8 cellular contexts compared by ENCODE assay signal in the genomic region with DNA sequence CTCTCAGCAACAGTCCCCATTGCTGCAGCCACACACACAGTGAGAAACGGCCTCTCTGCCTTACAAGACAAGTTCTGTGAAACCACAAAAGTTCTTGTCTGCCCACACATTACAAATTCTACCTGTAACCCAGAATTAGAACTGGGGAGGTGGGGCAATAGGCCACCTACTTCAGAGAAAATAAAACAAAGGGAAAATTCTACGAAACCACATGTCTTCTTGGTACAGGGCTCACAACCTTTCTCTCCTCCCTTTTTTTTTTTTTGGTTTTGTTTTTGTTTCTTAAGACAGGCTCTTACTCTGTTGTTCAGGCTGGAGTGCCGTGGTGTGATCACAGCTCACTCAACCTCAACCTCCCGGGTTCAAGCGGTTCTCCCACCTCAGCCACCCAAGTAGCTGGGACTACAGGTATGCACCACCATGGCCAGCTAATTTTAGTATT. TPM values are rescaled to one million over a fixed set of nuclear protein-coding genes. Genes with fewer than 3 reads are reported as not detected.
DNase-seq lines count a peak whose midpoint lies in the region; ATAC-seq, FAIRE-seq and TF ChIP-seq lines count a peak whose summit lies in the region.

No MANE protein-coding gene starts in this region.

- no peaks in the 10 kb centered on the region for H3K36me3 Mint-ChIP-seq in natural killer cell

- peaks cover 9 to 10% of the 10 kb centered on the region in 2 donors for H3K27me3 Mint-ChIP-seq in natural killer cell (ENCODE audit: low read depth in 2 of 2)

- H3K4me1 Mint-ChIP-seq in natural killer cell = peaks cover 19 to 21% of the 10 kb centered on the region in 2 donors

- DNase-seq in activated CD4-positive, alpha-beta T cell treated with anti-CD3 and anti-CD28 coated beads for 1 hour = peak; percentile 29
- DNase-seq in natural killer cell (no peak), anterior cingulate cortex (lab: John Stamatoyannopoulos, UW) (no peak), frontal cortex (ENCODE audit: low spot score in 2 of 2) (no peak), hippocampal formation (lab: John Stamatoyannopoulos, UW) (no peak), Right ventricle myocardium superior (no peak)

- TF ChIP-seq CTCF in natural killer cell (IDR thresholded peaks at IDR 0.05) = no peak

- peak overlapping the region; percentile 22 for H3K4me3 Mint-ChIP-seq in natural killer cell

- FAIRE-seq in frontal cortex (lab: Jason Lieb, UNC) = no peak

- peak overlapping the region; percentile 20 to 24 for H3K27ac Mint-ChIP-seq in natural killer cell

- ATAC-seq in GM18520 (IDR thresholded peaks at IDR 0.05; ENCODE audit: unreplicated experiment) (peak; percentile 81), HG02759 (IDR thresholded peaks at IDR 0.05; ENCODE audit: unreplicated experiment) (peak; percentile 85), natural killer cell (peak; percentile 50 to 85 (median 72)), Right ventricle myocardium superior (ENCODE audit: poor library complexity) (no peak)

- no peaks in the 10 kb centered on the region for H3K9me3 Mint-ChIP-seq in natural killer cell

- intact Hi-C loops in natural killer cell (cut with micrococcal nuclease) = no loop called here
- intact Hi-C loops in Right ventricle myocardium superior (cut with DNase I) = no loop called here

RNA-seq across cellular contexts. Expression of gene LPAR3, which starts 30.2 kb away (rescaled TPM):
- total RNA-seq in natural killer cell (under 1 TPM in 2 of 3 donors, not detected in 1; 0.48 to 0.64 TPM), frontal cortex (0.82 TPM), Right ventricle myocardium superior (16.9 TPM)
